Comparison of ENCODE assay signal across 24 cellular contexts in the genomic region with DNA sequence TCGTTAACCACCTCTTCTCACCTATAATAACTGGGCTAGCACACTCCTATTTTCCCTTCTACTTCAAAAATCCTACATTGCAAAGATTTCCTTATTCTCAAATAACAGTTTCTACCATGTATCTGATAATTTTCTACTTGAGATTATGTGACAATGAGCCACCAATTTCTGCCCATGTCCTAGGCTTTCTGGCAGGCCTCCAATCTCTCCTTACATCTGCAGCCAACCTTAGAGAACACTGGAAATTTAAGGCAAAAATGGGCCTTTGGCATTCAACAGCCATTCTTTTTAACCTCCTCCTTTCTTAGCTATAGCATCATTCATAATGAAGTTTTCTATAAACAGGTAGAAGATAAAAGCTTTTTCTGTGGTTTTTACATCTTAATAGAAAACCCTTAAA.
"Had no signal": no experiment of that assay in that cellular context is flagged by ENCODE, and none has a peak within 500 bp of the region (broad histone marks: within the 10 kb centered on the region; RNA-seq: fewer than 3 reads in every experiment).

No MANE protein-coding gene starts in this region.

- H3K4me3 ChIP-seq: ascending aorta, breast epithelium, cardiac muscle cell, colonic mucosa had no signal

- H3K9me3 ChIP-seq: ascending aorta, breast epithelium, colonic mucosa had no signal

- H3K27me3 ChIP-seq: ascending aorta, breast epithelium, cardiac muscle cell, colonic mucosa had no signal

- H3K27ac ChIP-seq: ascending aorta, breast epithelium, cardiac muscle cell, colonic mucosa, epithelial cell of prostate, WERI-Rb-1 had no signal

- H3K36me3 ChIP-seq: ascending aorta, breast epithelium, cardiac muscle cell, colonic mucosa had no signal

- DNase-seq: activated B cell treated with CpG ODN at 0.5 μM for 24 hours; activated CD4-positive, alpha-beta T cell treated with anti-CD3 and anti-CD28 coated beads for 48 hours; activated CD4-positive, alpha-beta T cell treated with anti-CD3 and anti-CD28 coated beads, Interleukin-2, amount 50 U/mL, for 1 hour; activated CD4-positive, alpha-beta T cell treated with anti-CD3 and anti-CD28 coated beads, Interleukin-2, amount 50 U/mL, for 48 hours; activated CD8-positive, alpha-beta memory T cell treated with anti-CD3 and anti-CD28 coated beads for 24 hours; activated CD8-positive, alpha-beta T cell treated with anti-CD3 and anti-CD28 coated beads for 36 hours; activated effector memory CD4-positive, alpha-beta T cell treated with Interleukin-2 at 50 U/mL for 16 hours; activated gamma-delta T cell treated with Interleukin-2 at 50 U/mL for 16 hours; activated naive CD4-positive, alpha-beta T cell treated with anti-CD3 and anti-CD28 coated beads, Interleukin-2, amount 50 U/mL, for 16 hours; activated naive CD4-positive, alpha-beta T cell treated with Interleukin-2 at 50 U/mL for 16 hours; activated T-cell treated with anti-CD3 and anti-CD28 coated beads, Interleukin-2, amount 50 U/mL, for 4 hours; central memory CD4-positive, alpha-beta T cell; cerebellar nuclear complex; colonic mucosa; effector CD8-positive, alpha-beta T cell; foreskin fibroblast; head of caudate nucleus; T-helper 17 cell; T1000; WERI-Rb-1 had no signal

- H3K4me1 ChIP-seq: colonic mucosa had no signal
